In genomic region chr16:30356401-30357084, GRCh38 we compare ENCODE assay signal across 8 cellular contexts. TPM values are rescaled to one million over a fixed set of nuclear protein-coding genes. Genes with fewer than 3 reads are reported as not detected.
A peak's percentile ranks its signal among the peaks of the same experiment; 100 is the strongest.
DNase-seq lines count a peak whose midpoint lies in the region; ATAC-seq, FAIRE-seq and TF ChIP-seq lines count a peak whose summit lies in the region.

No MANE protein-coding gene starts in this region.

- H3K27ac ChIP-seq in astrocyte (ENCODE audit: low read depth, low read length) (peak overlapping the region; percentile 99), vagina (peak overlapping the region; percentile 92)

- no peak for ATAC-seq in stimulated activated naive CD8-positive, alpha-beta T cell treated with anti-CD3 and anti-CD28 coated beads, Interleukin-15, Interleukin-2, amounts not matched to agents 100 U/mL and 50 U/mL, for 24 hours
- ATAC-seq in memory B cell (ENCODE audit: low read depth), result no peak
- ATAC-seq in HG03039 (IDR thresholded peaks at IDR 0.05; ENCODE audit: unreplicated experiment), result no peak

- peak overlapping the region; percentile 95 for H3K4me3 Mint-ChIP-seq in stimulated activated naive CD8-positive, alpha-beta T cell treated with anti-CD3 and anti-CD28 coated beads, Interleukin-15, Interleukin-2, amounts not matched to agents 100 ng/mL and 50 ng/mL, for 24 hours
- H3K4me3 Mint-ChIP-seq in astrocyte (ENCODE audit: unreplicated experiment), result peak overlapping the region; percentile 95
- H3K4me3 Mint-ChIP-seq in memory B cell, result peak overlapping the region; percentile 94

- intact Hi-C loops in vagina (cut with DNase I), result no loop called here

- peaks cover 70% of the 10 kb centered on the region for H3K79me2 ChIP-seq in astrocyte (ENCODE audit: insufficient read depth, low read length)

- H3K4me2 ChIP-seq in astrocyte (ENCODE audit: low read length), result peak overlapping the region; percentile 96

- no peaks in the 10 kb centered on the region for H3K9me3 ChIP-seq in astrocyte (ENCODE audit: insufficient read depth, low read depth, low read length)
- no peaks in the 10 kb centered on the region for H3K9me3 ChIP-seq in vagina

- TF ChIP-seq CTCF in astrocyte (IDR thresholded peaks at IDR 0.05; ENCODE audit: insufficient read depth, low read depth, low read length) (no peak), vagina (IDR thresholded peaks at IDR 0.05) (no peak)

- peaks cover 39% of the 10 kb centered on the region for H3K4me1 Mint-ChIP-seq in stimulated activated naive CD8-positive, alpha-beta T cell treated with anti-CD3 and anti-CD28 coated beads, Interleukin-15, Interleukin-2, amounts not matched to agents 100 ng/mL and 50 ng/mL, for 24 hours (ENCODE audit: low read depth)
- peaks cover 15% of the 10 kb centered on the region for H3K4me1 Mint-ChIP-seq in astrocyte (ENCODE audit: low read depth, unreplicated experiment)
- H3K4me1 Mint-ChIP-seq in memory B cell, result peaks cover 17% of the 10 kb centered on the region

- TF ChIP-seq POLR2A in vagina (IDR thresholded peaks at IDR 0.05), result no peak

- no peak for FAIRE-seq in astrocyte (lab: Jason Lieb, UNC)

- H3K36me3 Mint-ChIP-seq in stimulated activated naive CD8-positive, alpha-beta T cell treated with anti-CD3 and anti-CD28 coated beads, Interleukin-15, Interleukin-2, amounts not matched to agents 100 ng/mL and 50 ng/mL, for 24 hours (ENCODE audit: low read depth), result peaks cover 38% of the 10 kb centered on the region
- H3K36me3 Mint-ChIP-seq in astrocyte (ENCODE audit: low read depth, unreplicated experiment) (peaks cover 23% of the 10 kb centered on the region), memory B cell (peaks cover 17% of the 10 kb centered on the region)

- H3K4me1 ChIP-seq in astrocyte (ENCODE audit: insufficient read depth, low read length), result peaks cover 21% of the 10 kb centered on the region
- peaks cover 48% of the 10 kb centered on the region for H3K4me1 ChIP-seq in vagina

- H4K20me1 ChIP-seq in astrocyte (ENCODE audit: insufficient read depth, low read length), result peaks cover 48% of the 10 kb centered on the region

- peak overlapping the region; percentile 94 for H3K27ac Mint-ChIP-seq in stimulated activated naive CD8-positive, alpha-beta T cell treated with anti-CD3 and anti-CD28 coated beads, Interleukin-15, Interleukin-2, amounts not matched to agents 100 ng/mL and 50 ng/mL, for 24 hours
- H3K27ac Mint-ChIP-seq in astrocyte (ENCODE audit: unreplicated experiment) (peak overlapping the region; percentile 99), memory B cell (peak overlapping the region; percentile 95)

- no peaks in the 10 kb centered on the region for H3K27me3 Mint-ChIP-seq in stimulated activated naive CD8-positive, alpha-beta T cell treated with anti-CD3 and anti-CD28 coated beads, Interleukin-15, Interleukin-2, amounts not matched to agents 100 ng/mL and 50 ng/mL, for 24 hours
- H3K27me3 Mint-ChIP-seq in astrocyte (ENCODE audit: low read depth, unreplicated experiment) (no peaks in the 10 kb centered on the region), memory B cell (no peaks in the 10 kb centered on the region)

- H3K4me3 ChIP-seq in astrocyte (ENCODE audit: insufficient read depth, low read depth, low read length) (no peak overlapping the region), vagina (peak overlapping the region in 1 of 2 donors; percentile 100)

- DNase-seq in stimulated activated naive CD8-positive, alpha-beta T cell treated with anti-CD3 and anti-CD28 coated beads, Interleukin-15, Interleukin-2, amounts not matched to agents 100 U/mL and 50 U/mL, for 24 hours, result no peak
- DNase-seq in astrocyte (ENCODE audit: low read depth) (no peak), memory B cell (ENCODE audit: low spot score in 2 of 2) (no peak), vagina (ENCODE audit: extremely low spot score in 2 of 2) (peak in 1 of 2 donors; percentile 86), HPDE6-E6E7 (ENCODE audit: extremely low spot score) (no peak), AML-193 (lab: John Stamatoyannopoulos, UW) (no peak)

- H3K9ac ChIP-seq in astrocyte (ENCODE audit: low read length), result peak overlapping the region; percentile 29

- H3K27me3 ChIP-seq in astrocyte (ENCODE audit: insufficient read depth, low read length), result no peaks in the 10 kb centered on the region
- no peaks in the 10 kb centered on the region for H3K27me3 ChIP-seq in vagina

- no peak overlapping the region for H2AFZ ChIP-seq in astrocyte (ENCODE audit: low read depth, low read length)

- H3K36me3 ChIP-seq in astrocyte (ENCODE audit: insufficient read depth, low read length) (peaks cover 15% of the 10 kb centered on the region), vagina (peaks cover 0 to 36% of the 10 kb centered on the region in 2 donors)

- no peaks in the 10 kb centered on the region for H3K9me3 Mint-ChIP-seq in stimulated activated naive CD8-positive, alpha-beta T cell treated with anti-CD3 and anti-CD28 coated beads, Interleukin-15, Interleukin-2, amounts not matched to agents 100 ng/mL and 50 ng/mL, for 24 hours
- no peaks in the 10 kb centered on the region for H3K9me3 Mint-ChIP-seq in astrocyte (ENCODE audit: unreplicated experiment)
- no peaks in the 10 kb centered on the region for H3K9me3 Mint-ChIP-seq in memory B cell

RNA-seq across cellular contexts. Expression of gene CD2BP2, which starts 1.4 kb away (rescaled TPM):
- 58.8 TPM in 2 replicates for total RNA-seq in astrocyte
- 29.2 TPM for total RNA-seq in vagina

RNA-seq across cellular contexts. Expression of gene TBC1D10B, which starts 13.8 kb away (rescaled TPM):
- 50.3 and 50.8 TPM in 2 replicates for total RNA-seq in astrocyte
- 42.2 TPM for total RNA-seq in vagina

RNA-seq across cellular contexts. Expression of gene MYL11, which starts 18.1 kb away (rescaled TPM):
- total RNA-seq in astrocyte (not detected in 2 replicates), vagina (not detected)

RNA-seq across cellular contexts. Expression of gene SEPTIN1, which starts 25.8 kb away (rescaled TPM):
- total RNA-seq in astrocyte (0.48 and 0.96 TPM in 2 replicates), vagina (3.7 TPM)

RNA-seq across cellular contexts. Expression of gene ZNF48, which starts 38.7 kb away (rescaled TPM):
- total RNA-seq in astrocyte, result 16.0 and 19.5 TPM in 2 replicates
- total RNA-seq in vagina, result 3.4 TPM
